ENCODE assay signal across 22 cellular contexts in the genomic region with DNA sequence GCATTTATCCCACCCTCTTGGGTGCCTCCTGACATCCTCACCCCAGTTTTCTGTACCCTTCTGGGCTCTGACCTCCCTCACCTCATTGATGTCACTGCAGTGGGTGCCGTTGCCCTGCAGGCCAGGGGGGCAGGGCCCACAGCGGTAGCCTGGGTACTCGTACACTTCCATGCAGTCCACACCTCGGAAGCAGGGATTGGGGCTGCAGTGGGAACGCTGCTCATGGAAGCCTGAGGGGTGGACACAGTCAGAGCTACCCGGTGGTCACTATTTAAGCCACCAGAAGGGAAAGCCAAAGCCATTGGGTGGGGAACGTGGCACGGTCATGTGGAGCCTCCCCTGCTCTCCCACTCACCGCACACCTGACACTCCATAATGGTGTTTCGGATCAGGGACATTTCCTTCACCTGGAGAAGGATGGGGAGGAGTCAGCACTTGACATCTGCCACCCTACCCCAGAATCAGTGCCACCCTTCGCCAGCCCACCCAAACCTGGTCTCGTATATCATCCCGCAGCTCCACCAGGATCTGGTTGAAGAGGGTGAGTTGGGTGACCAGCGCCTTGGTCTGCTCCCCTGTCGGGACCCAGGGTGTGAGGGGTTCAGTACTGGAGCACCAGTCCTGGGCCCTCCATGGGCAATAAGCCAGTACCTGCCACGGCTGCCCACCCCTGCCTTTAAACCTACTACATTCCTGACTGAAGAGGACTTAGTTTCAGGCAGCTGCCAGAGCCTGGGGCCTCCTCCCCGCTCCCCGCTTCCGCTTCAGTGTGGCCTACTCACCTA. TPM values are rescaled to one million over a fixed set of nuclear protein-coding genes. Genes with fewer than 3 reads are reported as not detected.
DNase-seq lines count a peak whose midpoint lies in the region; ATAC-seq and TF ChIP-seq lines count a peak whose summit lies in the region.
"Had no signal": no experiment of that assay in that cellular context is flagged by ENCODE, and none has a peak within 500 bp of the region (broad histone marks: within the 10 kb centered on the region; RNA-seq: fewer than 3 reads in every experiment).

No MANE protein-coding gene starts in this region.

- H3K36me3 ChIP-seq in IMR-90 (ENCODE audit: control insufficient read depth, insufficient read depth, low read length) (peaks cover 18% of the 10 kb centered on the region), spleen (peaks cover 0 to 10% (median 0%) of the 10 kb centered on the region in 6 donors)

- H3K36me3 Mint-ChIP-seq in activated T-cell treated with anti-CD3 and anti-CD28 coated beads, Interleukin-2, amount 50 U/mL, for 24 hours (ENCODE audit: low read depth) = peaks cover 19% of the 10 kb centered on the region
- H3K36me3 Mint-ChIP-seq in endothelial cell (ENCODE audit: low read depth, unreplicated experiment) (peaks cover 16% of the 10 kb centered on the region), CD14-positive monocyte (peaks cover 0 to 2% of the 10 kb centered on the region in 2 donors)
- H3K36me3 Mint-ChIP-seq: IgD-negative memory B cell had no signal

- H2BK20ac ChIP-seq in IMR-90 (ENCODE audit: low read depth, low read length) = no peak overlapping the region

- no peak for TF ChIP-seq RAD21 in IMR-90 (IDR thresholded peaks at IDR 0.05; ENCODE audit: low read length)

- H3K9me3 ChIP-seq in IMR-90 (ENCODE audit: control insufficient read depth, insufficient read depth, low read length) = no peaks in the 10 kb centered on the region
- H3K9me3 ChIP-seq in spleen = no peaks in the 10 kb centered on the region
- H3K9me3 ChIP-seq: A549 had no signal

- H3K4ac ChIP-seq in IMR-90 (ENCODE audit: low read depth, low read length) = no peak overlapping the region

- no peak overlapping the region for H3K9ac ChIP-seq in IMR-90 (ENCODE audit: low read depth, low read length)

- intact Hi-C loops in IMR-90 (cut with micrococcal nuclease) (loop anchor here (10.0 kb wide), 2 partner anchors 122 to 392 kb away; partner anchors contain the start of gene RUSC1), spleen (cut with DNase I; ENCODE audit: low total_unique reads) (no loop called here), CD14-positive monocyte (cut with micrococcal nuclease) (no loop called here)

- H2AK5ac ChIP-seq in IMR-90 (ENCODE audit: low read depth, low read length) = no peak overlapping the region

- H3K56ac ChIP-seq in IMR-90 (ENCODE audit: extremely low read depth, insufficient read depth, low read length) = no peak overlapping the region

- H3K4me1 Mint-ChIP-seq in activated T-cell treated with anti-CD3 and anti-CD28 coated beads, Interleukin-2, amount 50 U/mL, for 24 hours (ENCODE audit: low read depth) = peaks cover 11% of the 10 kb centered on the region
- H3K4me1 Mint-ChIP-seq in endothelial cell (ENCODE audit: unreplicated experiment) = peaks cover 10% of the 10 kb centered on the region
- peaks cover 12% of the 10 kb centered on the region for H3K4me1 Mint-ChIP-seq in CD14-positive monocyte

- H2BK5ac ChIP-seq in IMR-90 (ENCODE audit: low read depth, low read length, poor library complexity, severe bottlenecking) = no peak overlapping the region

- H3K4me2 ChIP-seq in IMR-90 (ENCODE audit: low read depth, low read length) = no peak overlapping the region
- H3K4me2 ChIP-seq: A549 had no signal

- H3K23ac ChIP-seq in IMR-90 (ENCODE audit: low read depth, low read length) = no peak overlapping the region

- H3K27me3 ChIP-seq in IMR-90 (ENCODE audit: control insufficient read depth, insufficient read depth, low read length) (no peaks in the 10 kb centered on the region), spleen (replicated peaks in 1 of 7) (no peaks in the 10 kb centered on the region)

- H4K20me1 ChIP-seq in IMR-90 (ENCODE audit: insufficient read depth, low read length) = no peaks in the 10 kb centered on the region

- no TSS peak for BruUV-seq in IMR-90 (replicated peaks; lab: Mats Ljungman, UMichigan)

- H3K14ac ChIP-seq in IMR-90 (replicated peaks; ENCODE audit: low read depth, low read length) = no peak overlapping the region

- H4K8ac ChIP-seq in IMR-90 (ENCODE audit: low read depth in 2 of 2, low read length in 2 of 2) = no peak overlapping the region

- H4K5ac ChIP-seq in IMR-90 (ENCODE audit: low read depth, low read length) = no peak overlapping the region

- H3K27ac ChIP-seq in IMR-90 (ENCODE audit: insufficient read depth, low read length) (no peak overlapping the region), spleen (no peak overlapping the region)
- H3K27ac ChIP-seq: A549, SK-N-MC had no signal

- H3K18ac ChIP-seq in IMR-90 (ENCODE audit: low read depth, low read length) = no peak overlapping the region

- no peak overlapping the region for H3K4me3 ChIP-seq in IMR-90 (ENCODE audit: insufficient read depth, low read depth, low read length)
- no peak overlapping the region for H3K4me3 ChIP-seq in spleen
- H3K4me3 ChIP-seq: A549, GM12878, SK-N-MC had no signal

- no peaks in the 10 kb centered on the region for H3K27me3 Mint-ChIP-seq in activated T-cell treated with anti-CD3 and anti-CD28 coated beads, Interleukin-2, amount 50 U/mL, for 24 hours
- H3K27me3 Mint-ChIP-seq in endothelial cell (ENCODE audit: unreplicated experiment) = peaks cover 21% of the 10 kb centered on the region
- H3K27me3 Mint-ChIP-seq in CD14-positive monocyte (ENCODE audit: low read depth in 3 of 3) = no peaks in the 10 kb centered on the region

- no peak overlapping the region for H3K4me3 Mint-ChIP-seq in activated T-cell treated with anti-CD3 and anti-CD28 coated beads, Interleukin-2, amount 50 U/mL, for 24 hours
- H3K4me3 Mint-ChIP-seq in endothelial cell (ENCODE audit: unreplicated experiment) (no peak overlapping the region), CD14-positive monocyte (no peak overlapping the region)
- H3K4me3 Mint-ChIP-seq: IgD-negative memory B cell had no signal

- H2BK120ac ChIP-seq in IMR-90 (ENCODE audit: low read depth, low read length) = no peak overlapping the region

- ATAC-seq in IMR-90 (ENCODE audit: low read depth) (no peak), HG03442 (IDR thresholded peaks at IDR 0.05; ENCODE audit: unreplicated experiment) (no peak)
- ATAC-seq: A549, GM12878, HCT116, Panc1, Right ventricle myocardium inferior had no signal

- POLR2A ChIA-PET in IMR-90 (lab: Charles Lee; ENCODE audit: unreplicated experiment) = no interaction called here

- TF ChIP-seq POLR2A in IMR-90 (IDR thresholded peaks at IDR 0.05; ENCODE audit: low read depth, low read length) = no peak
- no peak for TF ChIP-seq POLR2A in spleen (IDR thresholded peaks at IDR 0.05)

- peaks cover 5% of the 10 kb centered on the region; the same call in 1 of the 2 replicates for H3K9me1 ChIP-seq in IMR-90 (ENCODE audit: insufficient read depth, low read length)

- DNase-seq in activated T-cell treated with anti-CD3 and anti-CD28 coated beads, Interleukin-2, amount 50 U/mL, for 24 hours = no peak
- no peak for DNase-seq in activated T-cell treated with anti-CD3 and anti-CD28 coated beads, Interleukin-2, amount 50 U/mL, for 1 hour
- DNase-seq in IMR-90 (no peak), endothelial cell (ENCODE audit: low spot score) (no peak), spleen (peak; percentile 52), NCI-H1048 (lab: John Stamatoyannopoulos, UW) (no peak), CD14-positive monocyte (ENCODE audit: low spot score) (no peak)
- DNase-seq: C1 segment of cervical spinal cord, DMS 273 treated with DMSO at 0.1 percent for 48 hours, GDM1, NCI-H187, NCI-H226, NCI-H524 treated with DMSO at 0.1 percent for 48 hours had no signal

- H3K4me1 ChIP-seq in IMR-90 (ENCODE audit: control insufficient read depth, insufficient read depth, low read length) (peaks cover 9% of the 10 kb centered on the region), spleen (peaks cover 10 to 16% (median 15%) of the 10 kb centered on the region in 6 donors)

- in situ Hi-C loops in IMR-90 (cut with MboI; ENCODE audit: low sequenced_read_pairs) = no loop called here

- CTCF ChIA-PET in IMR-90 (lab: Yijun Ruan, JAX) = interaction anchor here (1.3 kb wide), 1 partner anchor 9 kb away, joined by 4 read pairs; no protein-coding TSS in a partner anchor

- dilution Hi-C loops in IMR-90 (cut with HindIII; ENCODE audit: low sequenced_read_pairs, unreplicated experiment) = no loop called here

- peak overlapping the region; percentile 18 for H2AK9ac ChIP-seq in IMR-90 (replicated peaks; ENCODE audit: low read depth, low read length, poor library complexity)

- no peak overlapping the region for H4K91ac ChIP-seq in IMR-90 (ENCODE audit: insufficient read depth, low read depth, low read length)

- no peak overlapping the region for H2BK15ac ChIP-seq in IMR-90 (ENCODE audit: low read depth, low read length)

- 92% methylated on average over 7 of the region's 19 CpGs; no CpG with 5 or more reads in 1 of the 2 experiments for WGBS in IMR-90 (ENCODE audit: extremely low coverage in 2 of 2, insufficient read length in 1 of 2), 2 experiments
- 83 to 95% (median 91%) methylated on average over 19 of the region's 19 CpGs for WGBS in spleen, 5 donors

- H3K9me3 Mint-ChIP-seq in activated T-cell treated with anti-CD3 and anti-CD28 coated beads, Interleukin-2, amount 50 U/mL, for 24 hours = no peaks in the 10 kb centered on the region
- no peaks in the 10 kb centered on the region for H3K9me3 Mint-ChIP-seq in endothelial cell (ENCODE audit: unreplicated experiment)
- no peaks in the 10 kb centered on the region for H3K9me3 Mint-ChIP-seq in CD14-positive monocyte
- H3K9me3 Mint-ChIP-seq: IgD-negative memory B cell had no signal

- H2AFZ ChIP-seq in IMR-90 (replicated peaks; ENCODE audit: low read length, poor library complexity) = no peak overlapping the region

- peak overlapping the region; percentile 76 for H3K27ac Mint-ChIP-seq in activated T-cell treated with anti-CD3 and anti-CD28 coated beads, Interleukin-2, amount 50 U/mL, for 24 hours
- H3K27ac Mint-ChIP-seq in endothelial cell (ENCODE audit: unreplicated experiment) (peak overlapping the region; percentile 83), CD14-positive monocyte (no peak overlapping the region)

- TF ChIP-seq CTCF in IMR-90 (conservative IDR thresholded peaks at IDR 0.05; ENCODE audit: low read depth, low read length) (no peak), endothelial cell (IDR thresholded peaks at IDR 0.05; ENCODE audit: unreplicated experiment) (no peak), spleen (IDR thresholded peaks at IDR 0.05 in 8 of 11, conservative IDR thresholded peaks at IDR 0.05 in 3 of 11) (no peak), CD14-positive monocyte (IDR thresholded peaks at IDR 0.05) (no peak)

- peaks cover 0 to 6% of the 10 kb centered on the region in 2 experiments; a peak in 2 of 4 replicates for H3K79me1 ChIP-seq in IMR-90 (ENCODE audit: low read depth in 1 of 2, low read length in 2 of 2)

RNA-seq across cellular contexts. Expression of gene THBS3, which starts 4.8 kb away (rescaled TPM):
- 13.1 and 15.1 TPM in 2 replicates for total RNA-seq in IMR-90 (2012; rRNA removed)
- polyA plus RNA-seq in IMR-90 (2012; rRNA removed) = 28.3 and 30.4 TPM in 2 replicates
- 10.9 and 18.2 TPM in 2 replicates for polyA plus RNA-seq in IMR-90 (2012; cell fraction: cytosol; rRNA removed)
- 178 and 204 TPM in 2 replicates for polyA plus RNA-seq in IMR-90 (2012; cell fraction: nucleus; rRNA removed; ENCODE audit: low replicate concordance)
- total RNA-seq in endothelial cell (ENCODE audit: unreplicated experiment) = 35.5 TPM
- 10 to 100 TPM; 14.3 to 22.6 (median 20.5) TPM for total RNA-seq in spleen
- 10 to 100 TPM; 10.2 to 31.2 (median 27.7) TPM for polyA plus RNA-seq in spleen
- polyA plus RNA-seq in CD14-positive monocyte = 1 to 10 TPM; 3.2 to 5.3 TPM

RNA-seq across cellular contexts. Expression of gene MTX1, which starts 5.6 kb away (rescaled TPM):
- total RNA-seq in IMR-90 (2012; rRNA removed) = 51.4 and 67.2 TPM in 2 replicates
- polyA plus RNA-seq in IMR-90 (2012; rRNA removed) = 73.7 and 73.9 TPM in 2 replicates
- polyA plus RNA-seq in IMR-90 (2012; cell fraction: cytosol; rRNA removed) = 58.0 and 97.7 TPM in 2 replicates
- polyA plus RNA-seq in IMR-90 (2012; cell fraction: nucleus; rRNA removed; ENCODE audit: low replicate concordance) = 36.9 and 80.4 TPM in 2 replicates
- total RNA-seq in endothelial cell (ENCODE audit: unreplicated experiment) = 38.8 TPM
- total RNA-seq in spleen = 10 to 100 TPM; 28.2 to 40.9 (median 33.2) TPM
- 10 to 100 TPM; 43.7 to 48.4 (median 44.5) TPM for polyA plus RNA-seq in spleen
- polyA plus RNA-seq in CD14-positive monocyte = 100 to 1,000 TPM in 1 of 2 donors, 10 to 100 TPM in 1; 86.0 to 101 TPM

RNA-seq across cellular contexts. Expression of gene TRIM46, which starts 29.3 kb away (rescaled TPM):
- 2.3 and 2.5 TPM in 2 replicates for total RNA-seq in IMR-90 (2012; rRNA removed)
- polyA plus RNA-seq in IMR-90 (2012; rRNA removed) = 6.2 and 6.9 TPM in 2 replicates
- 4.3 and 5.5 TPM in 2 replicates for polyA plus RNA-seq in IMR-90 (2012; cell fraction: cytosol; rRNA removed)
- 26.2 and 56.7 TPM in 2 replicates for polyA plus RNA-seq in IMR-90 (2012; cell fraction: nucleus; rRNA removed; ENCODE audit: low replicate concordance)
- 8.5 TPM for total RNA-seq in endothelial cell (ENCODE audit: unreplicated experiment)
- total RNA-seq in spleen = 1 to 10 TPM in 6 of 7 donors, under 1 TPM in 1; 0.83 to 3.6 (median 1.6) TPM
- under 1 TPM; 0.35 to 0.77 (median 0.46) TPM for polyA plus RNA-seq in spleen
- polyA plus RNA-seq in CD14-positive monocyte = not detected
- total RNA-seq: HT-29 had no signal

RNA-seq across cellular contexts. Expression of gene KRTCAP2, which starts 29.8 kb away (rescaled TPM):
- 76.1 and 76.7 TPM in 2 replicates for total RNA-seq in IMR-90 (2012; rRNA removed)
- polyA plus RNA-seq in IMR-90 (2012; rRNA removed) = 189 and 232 TPM in 2 replicates
- 399 and 412 TPM in 2 replicates for polyA plus RNA-seq in IMR-90 (2012; cell fraction: cytosol; rRNA removed)
- 167 and 203 TPM in 2 replicates for polyA plus RNA-seq in IMR-90 (2012; cell fraction: nucleus; rRNA removed; ENCODE audit: low replicate concordance)
- total RNA-seq in endothelial cell (ENCODE audit: unreplicated experiment) = 173 TPM
- total RNA-seq in spleen = 100 to 1,000 TPM; 113 to 154 (median 136) TPM
- 100 to 1,000 TPM; 193 to 203 (median 200) TPM for polyA plus RNA-seq in spleen
- polyA plus RNA-seq in CD14-positive monocyte = 100 to 1,000 TPM; 247 to 256 TPM

RNA-seq across cellular contexts. Expression of gene ENTREP3, which starts 52.4 kb away (rescaled TPM):
- 1.4 TPM in 2 replicates for total RNA-seq in IMR-90 (2012; rRNA removed)
- polyA plus RNA-seq in IMR-90 (2012; rRNA removed) = 23.8 and 27.9 TPM in 2 replicates
- 29.9 and 30.1 TPM in 2 replicates for polyA plus RNA-seq in IMR-90 (2012; cell fraction: cytosol; rRNA removed)
- polyA plus RNA-seq in IMR-90 (2012; cell fraction: nucleus; rRNA removed; ENCODE audit: low replicate concordance) = 26.6 and 65.5 TPM in 2 replicates
- total RNA-seq in endothelial cell (ENCODE audit: unreplicated experiment) = 54.1 TPM
- 10 to 100 TPM in 6 of 7 donors, 1 to 10 TPM in 1; 9.9 to 19.3 (median 15.6) TPM for total RNA-seq in spleen
- 10 to 100 TPM in 1 of 3 donors, 1 to 10 TPM in 2; 6.5 to 13.2 (median 9.4) TPM for polyA plus RNA-seq in spleen
- 1 to 10 TPM in 1 of 2 donors, under 1 TPM in 1; 0.87 to 1.9 TPM for polyA plus RNA-seq in CD14-positive monocyte

Comparison
In these comparisons a context has a peak if more than half of its experiments do, and no peak if none do; other contexts are left out.
1. H3K27ac Mint-ChIP-seq: peak in activated T-cell treated with anti-CD3 and anti-CD28 coated beads, Interleukin-2, amount 50 U/mL, for 24 hours (single experiment) and endothelial cell (single experiment); none in CD14-positive monocyte (0 of 7).